Comparison of ENCODE assay signal across 2 cellular contexts in the genomic region with DNA sequence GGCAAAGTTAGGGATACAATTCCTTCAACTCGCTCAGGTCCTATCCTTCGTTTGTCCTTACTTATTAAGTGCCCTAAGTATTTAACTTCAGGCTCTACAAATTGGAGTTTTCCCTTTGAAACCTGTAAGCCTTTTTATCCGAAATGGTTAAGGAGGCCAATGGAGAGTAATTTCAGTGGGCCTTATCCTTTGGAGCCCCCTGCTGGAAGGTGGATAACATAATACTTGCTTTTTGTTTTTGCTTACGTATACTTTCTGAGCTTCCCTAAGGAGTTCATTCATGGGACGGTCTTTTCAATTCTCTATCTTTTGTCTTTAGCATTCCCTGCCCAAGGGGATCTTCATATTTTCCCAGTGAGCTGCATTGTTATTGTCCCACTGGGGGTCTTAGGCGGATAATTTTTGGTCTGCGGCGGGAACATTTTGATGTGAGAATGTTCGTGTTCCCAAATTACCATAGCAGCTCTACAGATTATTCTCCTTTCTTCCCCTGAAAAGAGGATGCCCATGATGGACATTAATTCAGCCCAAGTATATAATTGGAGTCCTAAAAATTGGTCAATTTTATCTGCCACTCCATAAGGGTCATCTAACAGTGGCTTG.
TF ChIP-seq lines count a peak whose summit lies in the region.

No MANE protein-coding gene starts in this region.

TF ChIP-seq in HCT116, 20 proteins besides CTCF, POLR2A, EP300 and RAD21:
- TF ChIP-seq CBX3 (IDR thresholded peaks at IDR 0.05; ENCODE audit: low read depth) (0 out of 2 replicates have a peak, but pooled peaks have one; percentile 13), EGR1 (IDR thresholded peaks at IDR 0.05; ENCODE audit: low read depth) (no peak), YY1 (IDR thresholded peaks at IDR 0.05; ENCODE audit: extremely low read depth, insufficient replicate concordance, low read depth, low read length) (no peak)
TF ChIP-seq in HCT116: peak in this region for 1.

TF ChIP-seq in HepG2, 621 proteins besides CTCF, POLR2A, EP300 and RAD21:
- TF ChIP-seq, protein P1, sequence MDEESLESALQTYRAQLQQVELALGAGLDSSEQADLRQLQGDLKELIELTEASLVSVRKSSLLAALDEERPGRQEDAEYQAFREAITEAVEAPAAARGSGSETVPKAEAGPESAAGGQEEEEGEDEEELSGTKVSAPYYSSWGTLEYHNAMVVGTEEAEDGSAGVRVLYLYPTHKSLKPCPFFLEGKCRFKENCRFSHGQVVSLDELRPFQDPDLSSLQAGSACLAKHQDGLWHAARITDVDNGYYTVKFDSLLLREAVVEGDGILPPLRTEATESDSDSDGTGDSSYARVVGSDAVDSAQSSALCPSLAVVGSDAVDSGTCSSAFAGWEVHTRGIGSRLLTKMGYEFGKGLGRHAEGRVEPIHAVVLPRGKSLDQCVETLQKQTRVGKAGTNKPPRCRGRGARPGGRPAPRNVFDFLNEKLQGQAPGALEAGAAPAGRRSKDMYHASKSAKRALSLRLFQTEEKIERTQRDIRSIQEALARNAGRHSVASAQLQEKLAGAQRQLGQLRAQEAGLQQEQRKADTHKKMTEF (CRISPR knock-in tag; IDR thresholded peaks at IDR 0.05): peak; percentile 29; the same call in 1 of the 2 replicates
- TF ChIP-seq MAFK (conservative IDR thresholded peaks at IDR 0.05 in 1 of 2, IDR thresholded peaks at IDR 0.05 in 1 of 2; ENCODE audit: low read length in 2 of 2): peak; percentile 83
- peak; percentile 87 for TF ChIP-seq STAG1 (CRISPR knock-in tag; IDR thresholded peaks at IDR 0.05)
- TF ChIP-seq KDM2A (CRISPR knock-in tag; IDR thresholded peaks at IDR 0.05; ENCODE audit: borderline replicate concordance, low read depth): no peak
- TF ChIP-seq SMC3 (IDR thresholded peaks at IDR 0.05; ENCODE audit: low read length): peak; percentile 76
- no peak for TF ChIP-seq ZC3H13 (CRISPR knock-in tag; IDR thresholded peaks at IDR 0.05)
- TF ChIP-seq ZNF652 (CRISPR knock-in tag; IDR thresholded peaks at IDR 0.05; ENCODE audit: borderline replicate concordance, low read depth): peak; percentile 85
- peak; percentile 76 for TF ChIP-seq MAFF (IDR thresholded peaks at IDR 0.05; ENCODE audit: low read depth, low read length)
